Comparison of ENCODE assay signal across 20 cellular contexts in genomic region chr19:657611-658010, GRCh38. TPM values are rescaled to one million over a fixed set of nuclear protein-coding genes. Genes with fewer than 3 reads are reported as not detected.
A peak's percentile ranks its signal among the peaks of the same experiment; 100 is the strongest.
DNase-seq lines count a peak whose midpoint lies in the region; TF ChIP-seq lines count a peak whose summit lies in the region.
"Had no signal": no experiment of that assay in that cellular context is flagged by ENCODE, and none has a peak within 500 bp of the region (broad histone marks: within the 10 kb centered on the region; RNA-seq: fewer than 3 reads in every experiment).

No MANE protein-coding gene starts in this region.

- H2BK12ac ChIP-seq in neuronal stem cell (ENCODE audit: low read length), result no peak overlapping the region

- H3K9ac ChIP-seq in OCI-LY1 (ENCODE audit: low read length), result no peak overlapping the region
- peak overlapping the region; percentile 27 for H3K9ac ChIP-seq in endocrine pancreas (ENCODE audit: control insufficient read depth, insufficient read depth, low read length)
- peak overlapping the region; percentile 44 for H3K9ac ChIP-seq in neuronal stem cell (ENCODE audit: low read depth, low read length, poor library complexity)
- no peak overlapping the region for H3K9ac ChIP-seq in smooth muscle cell (ENCODE audit: low read depth)

- peaks cover 0 to 2% (median 0%) of the 10 kb centered on the region in 8 donors for H3K9me3 Mint-ChIP-seq in CD4-positive, alpha-beta memory T cell
- H3K9me3 Mint-ChIP-seq in activated T-helper 1 cell treated with anti-CD3 and anti-CD28 coated beads, Interleukin-12 subunit alpha, Interleukin-12 subunit beta, Interleukin-2, Interleukin-4 antibody, amounts not matched to agents 30 ng/mL and 10 ng/mL and 1 ng/mL, durations not matched to agents 14 hours and 24 hours and 36 hours, result no peaks in the 10 kb centered on the region
- H3K9me3 Mint-ChIP-seq: CD14-positive monocyte had no signal

- CTCF ChIA-PET in CD4-positive, alpha-beta memory T cell (lab: Charles Lee; ENCODE audit: partially characterized antibody), result no interaction called here

- no peak overlapping the region for H3K4ac ChIP-seq in neuronal stem cell (ENCODE audit: low read length)

- peak overlapping the region; percentile 21 for H3K14ac ChIP-seq in neuronal stem cell (ENCODE audit: low read length)

- no peak overlapping the region for H4K91ac ChIP-seq in neuronal stem cell (ENCODE audit: low read depth, low read length, poor library complexity)

- H3F3A ChIP-seq in OCI-LY1 (ENCODE audit: insufficient read depth, low read length) (no peaks in the 10 kb centered on the region), smooth muscle cell (ENCODE audit: low read depth) (peaks cover 8% of the 10 kb centered on the region)

- no peaks in the 10 kb centered on the region for H3K9me3 ChIP-seq in CD4-positive, alpha-beta memory T cell (ENCODE audit: control insufficient read depth in 1 of 2, low read length in 2 of 2)
- H3K9me3 ChIP-seq in OCI-LY1 (ENCODE audit: low read length) (no peaks in the 10 kb centered on the region), endocrine pancreas (ENCODE audit: control insufficient read depth, low read length) (no peaks in the 10 kb centered on the region), neuronal stem cell (replicated peaks in 1 of 2; ENCODE audit: control insufficient read depth in 2 of 2, insufficient read depth in 1 of 2, low read depth in 1 of 2, low read length in 2 of 2) (no peaks in the 10 kb centered on the region), sigmoid colon (no peaks in the 10 kb centered on the region), smooth muscle cell (replicated peaks; ENCODE audit: low read depth) (no peaks in the 10 kb centered on the region)

- no peaks in the 10 kb centered on the region for H3K27me3 ChIP-seq in CD4-positive, alpha-beta memory T cell (ENCODE audit: insufficient read depth, low read length)
- H3K27me3 ChIP-seq in OCI-LY1 (ENCODE audit: insufficient read depth, low read length), result no peaks in the 10 kb centered on the region
- H3K27me3 ChIP-seq in endocrine pancreas (ENCODE audit: control insufficient read depth, insufficient read depth, low read length), result no peaks in the 10 kb centered on the region
- H3K27me3 ChIP-seq in neuronal stem cell (ENCODE audit: control insufficient read depth in 3 of 3, insufficient read depth in 3 of 3, low read depth in 1 of 3, low read length in 3 of 3), result no peaks in the 10 kb centered on the region
- no peaks in the 10 kb centered on the region for H3K27me3 ChIP-seq in sigmoid colon
- no peaks in the 10 kb centered on the region for H3K27me3 ChIP-seq in smooth muscle cell (ENCODE audit: low read depth)

- intact Hi-C loops in CD4-positive, alpha-beta memory T cell (cut with micrococcal nuclease), result no loop called here
- intact Hi-C loops in activated T-helper 1 cell treated with anti-CD3 and anti-CD28 coated beads, Interleukin-12 subunit alpha, Interleukin-12 subunit beta, Interleukin-2, Interleukin-4 antibody, amounts not matched to agents 30 ng/mL and 10 ng/mL and 1 ng/mL, durations not matched to agents 14 hours and 24 hours and 36 hours (cut with micrococcal nuclease), result no loop called here
- intact Hi-C loops in sigmoid colon (cut with DNase I), result no loop called here

- H2BK120ac ChIP-seq in neuronal stem cell (ENCODE audit: low read depth, low read length), result peak overlapping the region; percentile 31

- H3K4me3 Mint-ChIP-seq in CD4-positive, alpha-beta memory T cell, result peak overlapping the region in 3 of 8 donors; percentile 13 to 25 (median 17)
- no peak overlapping the region for H3K4me3 Mint-ChIP-seq in activated T-helper 1 cell treated with anti-CD3 and anti-CD28 coated beads, Interleukin-12 subunit alpha, Interleukin-12 subunit beta, Interleukin-2, Interleukin-4 antibody, amounts not matched to agents 30 ng/mL and 10 ng/mL and 1 ng/mL, durations not matched to agents 14 hours and 24 hours and 36 hours
- H3K4me3 Mint-ChIP-seq: CD14-positive monocyte had no signal

- H3K36me3 ChIP-seq in CD4-positive, alpha-beta memory T cell (ENCODE audit: insufficient read depth, low read length), result peaks cover 20% of the 10 kb centered on the region
- H3K36me3 ChIP-seq in OCI-LY1 (ENCODE audit: insufficient read depth, low read length), result peaks cover 52% of the 10 kb centered on the region
- H3K36me3 ChIP-seq in endocrine pancreas (ENCODE audit: control insufficient read depth, insufficient read depth, low read length), result peaks cover 2% of the 10 kb centered on the region
- peaks cover 4 to 43% of the 10 kb centered on the region in 2 donors for H3K36me3 ChIP-seq in neuronal stem cell (replicated peaks in 1 of 2; ENCODE audit: control insufficient read depth in 2 of 2, insufficient read depth in 2 of 2, low read length in 2 of 2)
- H3K36me3 ChIP-seq in sigmoid colon, result peaks cover 0 to 16% (median 5%) of the 10 kb centered on the region in 4 donors
- no peaks in the 10 kb centered on the region for H3K36me3 ChIP-seq in smooth muscle cell (ENCODE audit: low read depth)

- peak overlapping the region; percentile 40 for H3K27ac ChIP-seq in CD4-positive, alpha-beta memory T cell (ENCODE audit: low read depth, low read length)
- no peak overlapping the region for H3K27ac ChIP-seq in OCI-LY1 (ENCODE audit: low read depth, low read length, poor library complexity, severe bottlenecking)
- H3K27ac ChIP-seq in neuronal stem cell (replicated peaks; ENCODE audit: low read length), result no peak overlapping the region
- no peak overlapping the region for H3K27ac ChIP-seq in sigmoid colon
- H3K27ac ChIP-seq in smooth muscle cell (ENCODE audit: low read depth), result no peak overlapping the region
- H3K27ac ChIP-seq: SK-N-MC had no signal

- H3K36me3 Mint-ChIP-seq in CD4-positive, alpha-beta memory T cell, result peaks cover 3 to 43% of the 10 kb centered on the region in 2 donors
- H3K36me3 Mint-ChIP-seq in activated T-helper 1 cell treated with anti-CD3 and anti-CD28 coated beads, Interleukin-12 subunit alpha, Interleukin-12 subunit beta, Interleukin-2, Interleukin-4 antibody, amounts not matched to agents 30 ng/mL and 10 ng/mL and 1 ng/mL, durations not matched to agents 14 hours and 24 hours and 36 hours (ENCODE audit: low read depth), result peaks cover 9% of the 10 kb centered on the region

- peaks cover 93% of the 10 kb centered on the region for H3K79me2 ChIP-seq in OCI-LY1 (ENCODE audit: insufficient read depth, low read length)
- H3K79me2 ChIP-seq in smooth muscle cell (ENCODE audit: low read depth), result peaks cover 96% of the 10 kb centered on the region

- H2AK5ac ChIP-seq in neuronal stem cell (ENCODE audit: low read depth, low read length), result no peak overlapping the region

- no peak overlapping the region for H3K4me3 ChIP-seq in CD4-positive, alpha-beta memory T cell (ENCODE audit: low read length in 2 of 2)
- H3K4me3 ChIP-seq in OCI-LY1 (ENCODE audit: low read depth, low read length, poor library complexity, severe bottlenecking), result no peak overlapping the region
- H3K4me3 ChIP-seq in endocrine pancreas (ENCODE audit: control insufficient read depth, insufficient read depth, low read length), result no peak overlapping the region
- H3K4me3 ChIP-seq in neuronal stem cell (ENCODE audit: low read length in 2 of 2), result no peak overlapping the region
- no peak overlapping the region for H3K4me3 ChIP-seq in sigmoid colon
- H3K4me3 ChIP-seq in smooth muscle cell, result no peak overlapping the region
- H3K4me3 ChIP-seq: SK-N-MC had no signal

- H2BK5ac ChIP-seq in neuronal stem cell (ENCODE audit: low read length), result peak overlapping the region; percentile 75

- POLR2A ChIA-PET in CD4-positive, alpha-beta memory T cell (lab: Charles Lee; ENCODE audit: partially characterized antibody), result interaction anchor here (0.9 kb wide), 1 partner anchor 73 kb away, joined by 3 read pairs; no protein-coding TSS in a partner anchor

- H3K18ac ChIP-seq in neuronal stem cell (ENCODE audit: low read length), result no peak overlapping the region

- peaks cover 22 to 67% (median 51%) of the 10 kb centered on the region in 4 donors for H3K4me1 Mint-ChIP-seq in CD4-positive, alpha-beta memory T cell
- H3K4me1 Mint-ChIP-seq in activated T-helper 1 cell treated with anti-CD3 and anti-CD28 coated beads, Interleukin-12 subunit alpha, Interleukin-12 subunit beta, Interleukin-2, Interleukin-4 antibody, amounts not matched to agents 30 ng/mL and 10 ng/mL and 1 ng/mL, durations not matched to agents 14 hours and 24 hours and 36 hours (ENCODE audit: low read depth), result peaks cover 19% of the 10 kb centered on the region

- TF ChIP-seq POLR2A in sigmoid colon (IDR thresholded peaks at IDR 0.05), result no peak

- H3K9me2 ChIP-seq in OCI-LY1 (ENCODE audit: low read depth, low read length), result no peaks in the 10 kb centered on the region

- no peak for TF ChIP-seq EP300 in sigmoid colon (IDR thresholded peaks at IDR 0.05)

- H2AFZ ChIP-seq in OCI-LY1 (ENCODE audit: low read length), result no peak overlapping the region
- H2AFZ ChIP-seq in neuronal stem cell (ENCODE audit: low read length), result no peak overlapping the region
- H2AFZ ChIP-seq in smooth muscle cell (ENCODE audit: low read depth), result no peak overlapping the region

- H4K8ac ChIP-seq in neuronal stem cell (ENCODE audit: low read depth, low read length), result no peak overlapping the region

- DNase-seq in CD4-positive, alpha-beta memory T cell, result no peak
- no peak for DNase-seq in neuronal stem cell (ENCODE audit: low spot score)
- no peak for DNase-seq in activated T-helper 1 cell treated with anti-CD3 and anti-CD28 coated beads, Interleukin-12 subunit alpha, Interleukin-12 subunit beta, Interleukin-2, Interleukin-4 antibody, amounts not matched to agents 30 ng/mL and 10 ng/mL and 1 ng/mL, durations not matched to agents 14 hours and 24 hours and 36 hours (ENCODE audit: low spot score)
- no peak for DNase-seq in superior temporal gyrus (ENCODE audit: extremely low spot score)
- no peak for DNase-seq in sigmoid colon
- DNase-seq in smooth muscle cell (lab: John Stamatoyannopoulos, UW; ENCODE audit: unreplicated experiment), result no peak
- DNase-seq: DND-41; GDM1; KBM-7; NCI-H1048; NCI-H1694 treated with DMSO at 0.1 percent for 48 hours; NCI-H345; NCI-H69; NK-92 treated with Interleukin-12 subunit alpha and Interleukin-12 subunit beta, amount 100 ng/mL, for 24 hours; PC-3 had no signal

- peaks cover 67% of the 10 kb centered on the region for H3K4me1 ChIP-seq in CD4-positive, alpha-beta memory T cell (ENCODE audit: insufficient read depth, low read length)
- peaks cover 41% of the 10 kb centered on the region for H3K4me1 ChIP-seq in OCI-LY1 (ENCODE audit: insufficient read depth, low read length, severe bottlenecking)
- H3K4me1 ChIP-seq in endocrine pancreas (ENCODE audit: control insufficient read depth, insufficient read depth, low read length), result no peaks in the 10 kb centered on the region
- H3K4me1 ChIP-seq in neuronal stem cell (ENCODE audit: control insufficient read depth in 2 of 2, insufficient read depth in 1 of 2, low read depth in 1 of 2, low read length in 2 of 2), result peaks cover 9 to 13% of the 10 kb centered on the region in 2 donors
- peaks cover 0 to 61% (median 53%) of the 10 kb centered on the region in 4 donors for H3K4me1 ChIP-seq in sigmoid colon
- H3K4me1 ChIP-seq in smooth muscle cell (ENCODE audit: low read depth), result peaks cover 15% of the 10 kb centered on the region

- peaks cover 0 to 3% of the 10 kb centered on the region in 2 donors for H3K27me3 Mint-ChIP-seq in CD4-positive, alpha-beta memory T cell
- H3K27me3 Mint-ChIP-seq in activated T-helper 1 cell treated with anti-CD3 and anti-CD28 coated beads, Interleukin-12 subunit alpha, Interleukin-12 subunit beta, Interleukin-2, Interleukin-4 antibody, amounts not matched to agents 30 ng/mL and 10 ng/mL and 1 ng/mL, durations not matched to agents 14 hours and 24 hours and 36 hours (ENCODE audit: insufficient read depth), result no peaks in the 10 kb centered on the region

- TF ChIP-seq CTCF in OCI-LY1 (IDR thresholded peaks at IDR 0.05; ENCODE audit: low read length) (no peak), sigmoid colon (IDR thresholded peaks at IDR 0.05) (no peak), smooth muscle cell (IDR thresholded peaks at IDR 0.05; ENCODE audit: borderline replicate concordance, insufficient read depth, poor library complexity, severe bottlenecking) (no peak)

- no peaks in the 10 kb centered on the region for H4K20me1 ChIP-seq in OCI-LY1 (ENCODE audit: insufficient read depth, low read length)
- H4K20me1 ChIP-seq in smooth muscle cell (ENCODE audit: low read depth), result peaks cover 99% of the 10 kb centered on the region

- H2BK15ac ChIP-seq in neuronal stem cell (ENCODE audit: low read length), result no peak overlapping the region

- H3K27ac Mint-ChIP-seq in CD4-positive, alpha-beta memory T cell, result peak overlapping the region in 5 of 7 donors; percentile 24 to 100 (median 57)
- no peak overlapping the region for H3K27ac Mint-ChIP-seq in activated T-helper 1 cell treated with anti-CD3 and anti-CD28 coated beads, Interleukin-12 subunit alpha, Interleukin-12 subunit beta, Interleukin-2, Interleukin-4 antibody, amounts not matched to agents 30 ng/mL and 10 ng/mL and 1 ng/mL, durations not matched to agents 14 hours and 24 hours and 36 hours

- H3K4me2 ChIP-seq in OCI-LY1 (ENCODE audit: low read length) (peak overlapping the region; percentile 7; the same call in 1 of the 2 replicates), neuronal stem cell (ENCODE audit: insufficient read depth, low read length, poor library complexity, severe bottlenecking) (no peak overlapping the region), smooth muscle cell (no peak overlapping the region)

- H3K23ac ChIP-seq in neuronal stem cell (ENCODE audit: low read depth, low read length, poor library complexity), result peak overlapping the region; percentile 93

- peaks cover 73% of the 10 kb centered on the region for H3K79me1 ChIP-seq in neuronal stem cell (ENCODE audit: low read depth, low read length)

- no CpG with 5 or more reads among the region's 19 CpGs for WGBS in neuronal stem cell (ENCODE audit: extremely low coverage in 2 of 2, insufficient read length in 2 of 2, insufficient replicate concordance in 1 of 2), 2 donors
- 82 to 91% methylated on average over 19 of the region's 19 CpGs for WGBS in sigmoid colon, 2 donors
- 93% methylated on average over 19 of the region's 19 CpGs for WGBS in smooth muscle cell (ENCODE audit: low lambda C conversion rate)

RNA-seq across cellular contexts. Expression of gene RNF126, which starts 5.4 kb away (rescaled TPM):
- 100 to 1,000 TPM; 105 to 112 TPM for total RNA-seq in CD4-positive, alpha-beta memory T cell
- polyA plus RNA-seq in CD4-positive, alpha-beta memory T cell, result 10 to 100 TPM; 82.3 to 95.6 TPM
- polyA plus RNA-seq in neuronal stem cell (2013, experiment 1 of 2), result 59.4 TPM
- polyA plus RNA-seq in neuronal stem cell (2013, experiment 2 of 2), result 57.6 TPM
- total RNA-seq in activated T-helper 1 cell treated with anti-CD3 and anti-CD28 coated beads, Interleukin-12 subunit alpha, Interleukin-12 subunit beta, Interleukin-2, Interleukin-4 antibody, amounts not matched to agents 30 ng/mL and 10 ng/mL and 1 ng/mL, durations not matched to agents 14 hours and 24 hours and 36 hours, result 107 and 110 TPM in 2 replicates
- total RNA-seq in sigmoid colon (10 to 100 TPM; 39.2 to 57.1 (median 55.5) TPM), smooth muscle cell (19.8 and 24.6 TPM in 2 replicates)
- polyA plus RNA-seq in sigmoid colon (10 to 100 TPM; 33.5 to 58.8 (median 35.4) TPM), smooth muscle cell (55.7 and 60.4 TPM in 2 replicates)

RNA-seq across cellular contexts. Expression of gene FGF22, which starts 17.9 kb away (rescaled TPM):
- 1 to 10 TPM; 1.8 to 1.9 TPM for total RNA-seq in CD4-positive, alpha-beta memory T cell
- not detected for polyA plus RNA-seq in CD4-positive, alpha-beta memory T cell
- 0.78 TPM for polyA plus RNA-seq in neuronal stem cell (2013, experiment 1 of 2)
- 0.66 TPM for polyA plus RNA-seq in neuronal stem cell (2013, experiment 2 of 2)
- not detected in 2 replicates for total RNA-seq in activated T-helper 1 cell treated with anti-CD3 and anti-CD28 coated beads, Interleukin-12 subunit alpha, Interleukin-12 subunit beta, Interleukin-2, Interleukin-4 antibody, amounts not matched to agents 30 ng/mL and 10 ng/mL and 1 ng/mL, durations not matched to agents 14 hours and 24 hours and 36 hours
- total RNA-seq in sigmoid colon, result 1 to 10 TPM in 1 of 4 donors, under 1 TPM in 1, not detected in 2; 0.99 to 1.7 TPM
- under 1 TPM in 1 of 3 donors, not detected in 2; 0.20 TPM for polyA plus RNA-seq in sigmoid colon
- total RNA-seq in smooth muscle cell, result not detected in 2 replicates
- 0.18 TPM in 2 replicates for polyA plus RNA-seq in smooth muscle cell
- polyA plus RNA-seq: AG04450, CD14-positive monocyte had no signal

RNA-seq across cellular contexts. Expression of gene FSTL3, which starts 18.6 kb away (rescaled TPM):
- total RNA-seq in CD4-positive, alpha-beta memory T cell, result 1 to 10 TPM; 2.9 to 3.4 TPM
- polyA plus RNA-seq in CD4-positive, alpha-beta memory T cell, result 1 to 10 TPM; 2.0 to 2.1 TPM
- polyA plus RNA-seq in neuronal stem cell (2013, experiment 1 of 2), result 6.2 TPM
- 6.2 TPM for polyA plus RNA-seq in neuronal stem cell (2013, experiment 2 of 2)
- 5.5 and 5.6 TPM in 2 replicates for total RNA-seq in activated T-helper 1 cell treated with anti-CD3 and anti-CD28 coated beads, Interleukin-12 subunit alpha, Interleukin-12 subunit beta, Interleukin-2, Interleukin-4 antibody, amounts not matched to agents 30 ng/mL and 10 ng/mL and 1 ng/mL, durations not matched to agents 14 hours and 24 hours and 36 hours
- total RNA-seq in sigmoid colon, result 100 to 1,000 TPM in 2 of 4 donors, 10 to 100 TPM in 2; 35.7 to 118 (median 107) TPM
- polyA plus RNA-seq in sigmoid colon, result 10 to 100 TPM in 1 of 3 donors, 1 to 10 TPM in 2; 1.6 to 17.8 (median 6.0) TPM
- 117 and 132 TPM in 2 replicates for total RNA-seq in smooth muscle cell
- polyA plus RNA-seq in smooth muscle cell, result 153 and 172 TPM in 2 replicates

RNA-seq across cellular contexts. Expression of gene POLRMT, which starts 24.3 kb away (rescaled TPM):
- 100 to 1,000 TPM in 1 of 2 experiments, 10 to 100 TPM in 1; 98.9 to 103 TPM for total RNA-seq in CD4-positive, alpha-beta memory T cell
- 10 to 100 TPM; 31.6 to 58.4 TPM for polyA plus RNA-seq in CD4-positive, alpha-beta memory T cell
- 50.0 TPM for polyA plus RNA-seq in neuronal stem cell (2013, experiment 1 of 2)
- polyA plus RNA-seq in neuronal stem cell (2013, experiment 2 of 2), result 45.6 TPM
- total RNA-seq in activated T-helper 1 cell treated with anti-CD3 and anti-CD28 coated beads, Interleukin-12 subunit alpha, Interleukin-12 subunit beta, Interleukin-2, Interleukin-4 antibody, amounts not matched to agents 30 ng/mL and 10 ng/mL and 1 ng/mL, durations not matched to agents 14 hours and 24 hours and 36 hours, result 103 and 104 TPM in 2 replicates
- total RNA-seq in sigmoid colon (10 to 100 TPM; 18.2 to 26.3 (median 22.3) TPM), smooth muscle cell (15.2 and 23.8 TPM in 2 replicates)
- polyA plus RNA-seq in sigmoid colon (10 to 100 TPM; 16.8 to 63.0 (median 30.3) TPM), smooth muscle cell (65.3 and 74.2 TPM in 2 replicates)

RNA-seq across cellular contexts. Expression of gene PRSS57, which starts 37.6 kb away (rescaled TPM):
- not detected for total RNA-seq in CD4-positive, alpha-beta memory T cell
- not detected for polyA plus RNA-seq in CD4-positive, alpha-beta memory T cell
- 0.03 TPM for polyA plus RNA-seq in neuronal stem cell (2013, experiment 1 of 2)
- polyA plus RNA-seq in neuronal stem cell (2013, experiment 2 of 2), result 0.06 TPM
- total RNA-seq in activated T-helper 1 cell treated with anti-CD3 and anti-CD28 coated beads, Interleukin-12 subunit alpha, Interleukin-12 subunit beta, Interleukin-2, Interleukin-4 antibody, amounts not matched to agents 30 ng/mL and 10 ng/mL and 1 ng/mL, durations not matched to agents 14 hours and 24 hours and 36 hours, result not detected in 2 replicates
- total RNA-seq in sigmoid colon (not detected), smooth muscle cell (not detected in 2 replicates)
- polyA plus RNA-seq in sigmoid colon (under 1 TPM in 1 of 3 donors, not detected in 2; 0.15 TPM), smooth muscle cell (not detected in 2 replicates)
- total RNA-seq: PC-3 had no signal
- polyA plus RNA-seq: AG04450 had no signal

Comparison
In these comparisons a context has a peak if more than half of its experiments do, and no peak if none do; other contexts are left out.
1. H3K9ac ChIP-seq: peak in endocrine pancreas (single experiment) and neuronal stem cell (single experiment); none in OCI-LY1 (single experiment) and smooth muscle cell (single experiment).